In genomic region chr21:36701912-36702621, GRCh38 we compare ENCODE assay signal across 3 cellular contexts.
A peak's percentile ranks its signal among the peaks of the same experiment; 100 is the strongest.
TF ChIP-seq lines count a peak whose summit lies in the region.

No MANE protein-coding gene starts in this region.

TF ChIP-seq in IMR-90, 13 proteins besides CTCF, POLR2A, EP300 and RAD21:
- TF ChIP-seq BHLHE40 (IDR thresholded peaks at IDR 0.05; ENCODE audit: low read depth, low read length) (no peak), MAZ (IDR thresholded peaks at IDR 0.05; ENCODE audit: borderline replicate concordance, low read depth, low read length) (no peak), FOS (IDR thresholded peaks at IDR 0.05; ENCODE audit: low read depth, low read length) (no peak), SMC3 (IDR thresholded peaks at IDR 0.05; ENCODE audit: low read depth, low read length) (no peak), USF2 (IDR thresholded peaks at IDR 0.05; ENCODE audit: low read depth, low read length) (no peak), CEBPB (IDR thresholded peaks at IDR 0.05; ENCODE audit: low read depth, low read length) (no peak), ELK1 (IDR thresholded peaks at IDR 0.05; ENCODE audit: borderline replicate concordance, low read depth, low read length) (no peak), CHD1 (IDR thresholded peaks at IDR 0.05; ENCODE audit: low read depth, low read length) (no peak), NFE2L2 (IDR thresholded peaks at IDR 0.05; ENCODE audit: low read depth, low read length) (no peak), MAFK (IDR thresholded peaks at IDR 0.05; ENCODE audit: low read depth, low read length) (no peak), RFX5 (IDR thresholded peaks at IDR 0.05; ENCODE audit: low read depth, low read length) (no peak), RCOR1 (IDR thresholded peaks at IDR 0.05; ENCODE audit: insufficient replicate concordance, low read length) (no peak)

TF ChIP-seq in H1, 55 proteins besides CTCF, POLR2A, EP300 and RAD21:
- TF ChIP-seq EZH2 (IDR thresholded peaks at IDR 0.05; ENCODE audit: low read depth, low read length, severe bottlenecking) (peak; percentile 87), RNF2 (IDR thresholded peaks at IDR 0.05; ENCODE audit: borderline replicate concordance, low read depth, low read length, missing control alignments, poor library complexity, severe bottlenecking) (peak; percentile 71), SUZ12 (IDR thresholded peaks at IDR 0.05; ENCODE audit: low read length) (peak; percentile 83), CBX8 (IDR thresholded peaks at IDR 0.05; ENCODE audit: borderline replicate concordance, low read depth, low read length) (peak; percentile 77; the same call in 1 of the 2 replicates), CBX5 (IDR thresholded peaks at IDR 0.05; ENCODE audit: low read depth, low read length) (no peak)

TF ChIP-seq in HEK293T, 16 proteins besides CTCF, POLR2A, EP300 and RAD21:
- TF ChIP-seq FOXA1 (IDR thresholded peaks at IDR 0.05) (no peak), NFRKB (IDR thresholded peaks at IDR 0.05) (no peak)
